Comparison of ENCODE assay signal across 30 cellular contexts in the genomic region with DNA sequence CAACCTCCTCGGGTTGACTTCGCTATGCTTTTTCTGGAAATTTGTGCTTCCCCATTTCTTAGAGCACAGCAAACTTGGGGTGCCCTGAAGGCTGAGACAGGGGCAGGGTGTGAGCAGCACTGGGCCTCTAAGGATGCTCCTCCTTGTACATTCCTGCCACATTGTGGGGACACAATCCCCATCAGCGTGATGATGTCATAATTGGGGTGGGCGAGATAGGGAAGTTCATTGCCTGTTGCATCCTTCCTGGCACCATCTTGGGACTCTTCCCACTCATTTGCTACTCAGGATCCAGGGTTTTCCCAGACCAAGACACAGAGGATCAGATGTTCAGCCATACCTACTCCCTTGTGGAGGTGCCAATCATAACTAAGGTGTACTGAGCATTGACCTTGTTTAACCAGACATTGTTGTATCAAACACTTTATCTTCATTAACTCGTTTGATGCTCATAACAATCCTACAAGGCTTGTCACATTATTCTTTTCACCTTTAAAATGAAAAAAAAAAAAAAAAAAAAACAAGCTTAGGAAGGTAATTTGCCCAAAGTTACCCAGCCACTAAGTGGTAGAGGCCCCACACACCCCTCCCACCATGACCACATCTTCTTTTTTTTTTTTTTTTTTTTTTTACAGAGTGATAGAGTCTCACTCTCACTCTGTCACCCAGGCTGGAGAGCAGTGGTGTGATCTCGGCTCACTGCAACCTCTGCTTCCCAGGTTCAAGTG.
DNase-seq lines count a peak whose midpoint lies in the region; ATAC-seq and TF ChIP-seq lines count a peak whose summit lies in the region.
"Had no signal": no experiment of that assay in that cellular context is flagged by ENCODE, and none has a peak within 500 bp of the region (broad histone marks: within the 10 kb centered on the region; RNA-seq: fewer than 3 reads in every experiment).

No MANE protein-coding gene starts in this region.

- H3K27ac ChIP-seq in HEK293 (ENCODE audit: extremely low read depth, low read depth, low read length), result no peak overlapping the region
- H3K27ac ChIP-seq: esophagus muscularis mucosa, gastrocnemius medialis, ovary, SJSA1, suprapubic skin, uterus had no signal

- POLR2A ChIA-PET in HEK293 (lab: Yijun Ruan, JAX), result no interaction called here
- POLR2A ChIA-PET in activated B cell treated with CpG ODN at 0.5 μM for 24 hours (lab: Charles Lee), result interaction anchor here (0.5 to 7.2 kb wide), 38 partner anchors 9 to 396 kb away, joined by 3 to 120 read pairs (median 6); a partner anchor contains a TSS

- no peaks in the 10 kb centered on the region for H3K36me3 ChIP-seq in HEK293 (ENCODE audit: control insufficient read depth in 2 of 2, insufficient read depth in 1 of 2, low read length in 2 of 2)
- H3K36me3 ChIP-seq: esophagus muscularis mucosa, gastrocnemius medialis, MG63, ovary, SJSA1, suprapubic skin, uterus had no signal

- CTCF ChIA-PET in HEK293 (lab: Yijun Ruan, JAX), result interaction anchor here (0.6 to 0.7 kb wide), 2 partner anchors 65 to 954 kb away, joined by 3 to 4 read pairs; no protein-coding TSS in a partner anchor
- CTCF ChIA-PET in activated B cell treated with CpG ODN at 0.5 μM for 24 hours (lab: Charles Lee), result interaction anchor here (1.0 to 1.8 kb wide), 5 partner anchors 10 to 90 kb away, joined by 3 to 11 read pairs (median 5); no protein-coding TSS in a partner anchor

- H3K4me1 Mint-ChIP-seq in activated B cell treated with CpG ODN at 0.5 μM for 24 hours, result peaks cover 63% of the 10 kb centered on the region
- H3K4me1 Mint-ChIP-seq: WTC11 had no signal

- TF ChIP-seq CTCF in HEK293 (tag by site-specific recombination; IDR thresholded peaks at IDR 0.05) (no peak), activated B cell treated with CpG ODN at 0.5 μM for 24 hours (IDR thresholded peaks at IDR 0.05) (no peak)

- no peaks in the 10 kb centered on the region for H3K4me1 ChIP-seq in HEK293 (ENCODE audit: control insufficient read depth, insufficient read depth, low read length)
- H3K4me1 ChIP-seq: gastrocnemius medialis, suprapubic skin, uterus had no signal

- ATAC-seq in activated B cell treated with CpG ODN at 0.5 μM for 24 hours (ENCODE audit: low read depth), result peak; percentile 9
- no peak for ATAC-seq in left ventricle myocardium superior
- no peak for ATAC-seq in HG02798 (IDR thresholded peaks at IDR 0.05; ENCODE audit: poor library complexity, unreplicated experiment)
- ATAC-seq: gastrocnemius medialis, right cardiac atrium, WTC11 had no signal

- DNase-seq in CD1c-positive myeloid dendritic cell (ENCODE audit: extremely low spot score), result peak; percentile 62
- no peak for DNase-seq in activated B cell treated with CpG ODN at 0.5 μM for 24 hours
- peak; percentile 20 for DNase-seq in mesenteric fat pad (ENCODE audit: low spot score)
- DNase-seq in left ventricle myocardium superior, result no peak
- DNase-seq in NCI-H1694 treated with DMSO at 0.1 percent for 48 hours (lab: John Stamatoyannopoulos, UW), result no peak
- no peak for DNase-seq in NCI-H1048 (lab: John Stamatoyannopoulos, UW)
- DNase-seq: ACHN; activated CD4-positive, alpha-beta memory T cell treated with anti-CD3 and anti-CD28 coated beads for 36 hours; activated naive CD4-positive, alpha-beta T cell treated with Interleukin-2 at 50 U/mL for 16 hours; activated T-cell treated with anti-CD3 and anti-CD28 coated beads, Interleukin-2, amount 50 U/mL, for 24 hours; CD4-positive, alpha-beta memory T cell; cerebellar nuclear complex; DMS79; effector CD4-positive, alpha-beta T cell; gastrocnemius medialis; mammary epithelial cell; MG63; NCI-H187; NCI-H2227 treated with DMSO at 0.1 percent for 48 hours; ovary; right cardiac atrium; stimulated activated CD4-positive, alpha-beta T cell treated with anti-CD3 and anti-CD28 coated beads, Interleukin-15, amount 100 ng/mL, for 24 hours; uterus had no signal

- peak overlapping the region; percentile 55 for H3K4me3 Mint-ChIP-seq in activated B cell treated with CpG ODN at 0.5 μM for 24 hours
- H3K4me3 Mint-ChIP-seq: activated CD4-positive, alpha-beta memory T cell treated with anti-CD3 and anti-CD28 coated beads for 36 hours; activated T-cell treated with anti-CD3 and anti-CD28 coated beads, Interleukin-2, amount 50 U/mL, for 24 hours; T-helper 2 cell treated with Interferon-gamma antibody and Interleukin-4, amounts not matched to agents 5 μg/mL and 100 μg/mL, for 36 hours; WTC11 had no signal

- peak overlapping the region; percentile 97 for H3K27ac Mint-ChIP-seq in activated B cell treated with CpG ODN at 0.5 μM for 24 hours
- H3K27ac Mint-ChIP-seq: activated CD4-positive, alpha-beta memory T cell treated with anti-CD3 and anti-CD28 coated beads for 36 hours; activated T-cell treated with anti-CD3 and anti-CD28 coated beads, Interleukin-2, amount 50 U/mL, for 24 hours; CD4-positive, alpha-beta memory T cell; T-helper 2 cell treated with Interferon-gamma antibody and Interleukin-4, amounts not matched to agents 5 μg/mL and 100 μg/mL, for 36 hours; WTC11 had no signal

- no peak overlapping the region for H3K4me3 ChIP-seq in HEK293 (ENCODE audit: low read depth, low read length)
- H3K4me3 ChIP-seq: esophagus muscularis mucosa, gastrocnemius medialis, MG63, ovary, SJSA1, suprapubic skin, uterus had no signal

- H3K36me3 Mint-ChIP-seq in activated B cell treated with CpG ODN at 0.5 μM for 24 hours (ENCODE audit: low read depth), result no peaks in the 10 kb centered on the region
- H3K36me3 Mint-ChIP-seq: activated CD4-positive, alpha-beta memory T cell treated with anti-CD3 and anti-CD28 coated beads for 36 hours; CD4-positive, alpha-beta memory T cell; WTC11 had no signal

- no peaks in the 10 kb centered on the region for H3K27me3 Mint-ChIP-seq in activated B cell treated with CpG ODN at 0.5 μM for 24 hours
- H3K27me3 Mint-ChIP-seq: activated T-cell treated with anti-CD3 and anti-CD28 coated beads, Interleukin-2, amount 50 U/mL, for 24 hours; CD4-positive, alpha-beta memory T cell had no signal

- no peaks in the 10 kb centered on the region for H3K9me3 Mint-ChIP-seq in activated B cell treated with CpG ODN at 0.5 μM for 24 hours
- H3K9me3 Mint-ChIP-seq: activated CD4-positive, alpha-beta memory T cell treated with anti-CD3 and anti-CD28 coated beads for 36 hours; activated T-cell treated with anti-CD3 and anti-CD28 coated beads, Interleukin-2, amount 50 U/mL, for 24 hours; CD4-positive, alpha-beta memory T cell; T-helper 2 cell treated with Interferon-gamma antibody and Interleukin-4, amounts not matched to agents 5 μg/mL and 100 μg/mL, for 36 hours; WTC11 had no signal

- intact Hi-C loops in activated B cell treated with CpG ODN at 0.5 μM for 24 hours (cut with micrococcal nuclease) (no loop called here), left ventricle myocardium superior (cut with micrococcal nuclease) (no loop called here)

- no peaks in the 10 kb centered on the region for H3K9me3 ChIP-seq in HEK293 (ENCODE audit: control insufficient read depth, insufficient read depth, low read depth, low read length)
- H3K9me3 ChIP-seq: esophagus muscularis mucosa, gastrocnemius medialis, MG63, ovary, SJSA1, suprapubic skin, uterus had no signal

TF ChIP-seq in HEK293, 187 proteins besides CTCF, POLR2A, EP300 and RAD21:
- TF ChIP-seq, protein P1, sequence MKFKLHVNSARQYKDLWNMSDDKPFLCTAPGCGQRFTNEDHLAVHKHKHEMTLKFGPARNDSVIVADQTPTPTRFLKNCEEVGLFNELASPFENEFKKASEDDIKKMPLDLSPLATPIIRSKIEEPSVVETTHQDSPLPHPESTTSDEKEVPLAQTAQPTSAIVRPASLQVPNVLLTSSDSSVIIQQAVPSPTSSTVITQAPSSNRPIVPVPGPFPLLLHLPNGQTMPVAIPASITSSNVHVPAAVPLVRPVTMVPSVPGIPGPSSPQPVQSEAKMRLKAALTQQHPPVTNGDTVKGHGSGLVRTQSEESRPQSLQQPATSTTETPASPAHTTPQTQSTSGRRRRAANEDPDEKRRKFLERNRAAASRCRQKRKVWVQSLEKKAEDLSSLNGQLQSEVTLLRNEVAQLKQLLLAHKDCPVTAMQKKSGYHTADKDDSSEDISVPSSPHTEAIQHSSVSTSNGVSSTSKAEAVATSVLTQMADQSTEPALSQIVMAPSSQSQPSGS (tag by site-specific recombination; IDR thresholded peaks at IDR 0.05; ENCODE audit: low read depth), result peak; percentile 40; the same call in 1 of the 2 replicates
- TF ChIP-seq SCRT2 (tag by site-specific recombination; IDR thresholded peaks at IDR 0.05) (0 out of 2 replicates have a peak, but pooled peaks have one; percentile 15), SCRT1 (tag by site-specific recombination; IDR thresholded peaks at IDR 0.05; ENCODE audit: borderline replicate concordance) (no peak)

Comparison
In these comparisons a context has a peak if more than half of its experiments do, and no peak if none do; other contexts are left out.
1. DNase-seq: peak in CD1c-positive myeloid dendritic cell (single experiment) and mesenteric fat pad (single experiment); none in activated B cell treated with CpG ODN at 0.5 μM for 24 hours (single experiment), left ventricle myocardium superior (single experiment), NCI-H1694 treated with DMSO at 0.1 percent for 48 hours (single experiment) and NCI-H1048 (single experiment).